Comparison of ENCODE assay signal across 12 cellular contexts in genomic region chr7:116224492-116225098, GRCh38. TPM values are rescaled to one million over a fixed set of nuclear protein-coding genes. Genes with fewer than 3 reads are reported as not detected.
DNase-seq lines count a peak whose midpoint lies in the region; ATAC-seq, FAIRE-seq and TF ChIP-seq lines count a peak whose summit lies in the region.
"Had no signal": no experiment of that assay in that cellular context is flagged by ENCODE, and none has a peak within 500 bp of the region (broad histone marks: within the 10 kb centered on the region; RNA-seq: fewer than 3 reads in every experiment).

No MANE protein-coding gene starts in this region.

- POLR2A ChIA-PET in A549 (lab: Yijun Ruan, JAX) = no interaction called here

- CTCF ChIA-PET in A549 (lab: Yijun Ruan, JAX) = interaction anchor here (1.3 to 1.6 kb wide), 3 partner anchors 9 to 44 kb away, joined by 3 read pairs; no protein-coding TSS in a partner anchor

- H3K27me3 Mint-ChIP-seq in activated naive CD8-positive, alpha-beta T cell = no peaks in the 10 kb centered on the region

- H3K4me2 ChIP-seq in A549 = peak overlapping the region; percentile 73

- DNase-seq in A549 (ENCODE audit: low read depth in 1 of 2, low spot score in 1 of 2) (no peak), SHP77 treated with DMSO at 0.1 percent for 48 hours (lab: John Stamatoyannopoulos, UW) (no peak), GM12892 (ENCODE audit: insufficient read length) (no peak), NCI-H187 (lab: John Stamatoyannopoulos, UW) (no peak), mesenteric fat pad (ENCODE audit: low spot score) (no peak)
- DNase-seq: COR-L47, NCI-H524 had no signal

- H3K4me1 ChIP-seq in A549 = peaks cover 59% of the 10 kb centered on the region

- peak overlapping the region; percentile 68 for H3K4me3 Mint-ChIP-seq in activated naive CD8-positive, alpha-beta T cell
- H3K4me3 Mint-ChIP-seq: nephron had no signal

- H3K36me3 Mint-ChIP-seq in activated naive CD8-positive, alpha-beta T cell = peaks cover 3% of the 10 kb centered on the region

- TF ChIP-seq POLR2A in A549 (IDR thresholded peaks at IDR 0.05; ENCODE audit: low read length) (no peak), GM12892 (IDR thresholded peaks at IDR 0.05; ENCODE audit: low read depth, low read length) (no peak)

- FAIRE-seq in A549 (lab: Jason Lieb, UNC) = no peak
- no peak for FAIRE-seq in GM12892 (lab: Jason Lieb, UNC)

- H3K9me3 ChIP-seq in A549 = no peaks in the 10 kb centered on the region
- H3K9me3 ChIP-seq: esophagus muscularis mucosa had no signal

- no peak for TF ChIP-seq EP300 in A549 (IDR thresholded peaks at IDR 0.05)

- no peak for TF ChIP-seq RAD21 in A549 (conservative IDR thresholded peaks at IDR 0.05 in 1 of 2, IDR thresholded peaks at IDR 0.05 in 1 of 2)

- TF ChIP-seq CTCF in A549 (IDR thresholded peaks at IDR 0.05) = no peak

- ATAC-seq in A549 (peak in 1 of 2 experiments; percentile 43; a peak in 1 of 6 replicates), GM18907 (IDR thresholded peaks at IDR 0.05; ENCODE audit: unreplicated experiment) (peak; percentile 64), HG02885 (IDR thresholded peaks at IDR 0.05; ENCODE audit: poor library complexity, unreplicated experiment) (peak; percentile 57)

- H3K27ac ChIP-seq in A549 = peak overlapping the region in 1 of 2 experiments; percentile 35; a peak in 3 of 6 replicates

- no peak overlapping the region for H3K4me3 ChIP-seq in A549
- H3K4me3 ChIP-seq: esophagus muscularis mucosa had no signal

- H3K27ac Mint-ChIP-seq in activated naive CD8-positive, alpha-beta T cell = peak overlapping the region; percentile 81
- H3K27ac Mint-ChIP-seq: nephron had no signal

- 20% methylated on average over 2 of the region's 2 CpGs for WGBS in A549 (ENCODE audit: missing lambda C conversion rate)

- no peaks in the 10 kb centered on the region for H3K9me3 Mint-ChIP-seq in activated naive CD8-positive, alpha-beta T cell (ENCODE audit: low read depth)
- H3K9me3 Mint-ChIP-seq: nephron had no signal

- peaks cover 92% of the 10 kb centered on the region for H3K4me1 Mint-ChIP-seq in activated naive CD8-positive, alpha-beta T cell (ENCODE audit: low read depth)

TF ChIP-seq in A549, 52 proteins besides CTCF, POLR2A, EP300 and RAD21:
- TF ChIP-seq REST (IDR thresholded peaks at IDR 0.05) (no peak), RNF2 (IDR thresholded peaks at IDR 0.05; ENCODE audit: borderline replicate concordance, low read depth) (no peak), JUNB (IDR thresholded peaks at IDR 0.05) (no peak), BCL3 (IDR thresholded peaks at IDR 0.05) (no peak)

RNA-seq across cellular contexts. Expression of gene TES, which starts 14.3 kb away (rescaled TPM):
- polyA plus RNA-seq in A549 (2011; rRNA removed) (127 and 134 TPM in 2 replicates), A549 (2017; fragmentation: RNase III; extraction: RNeasy Plus Mini Kit Qiagen cat#74134 plus additional on column Dnase treatment) (43.0 to 46.6 TPM (median 45.9 TPM) in 3 replicates)
- 33.6 and 33.9 TPM in 2 replicates for polyA plus RNA-seq in A549 (2012; cell fraction: cytosol; rRNA removed)
- polyA plus RNA-seq in A549 (2012; cell fraction: nucleus; rRNA removed) = 45.5 and 65.3 TPM in 2 replicates
- polyA minus RNA-seq in A549 (2011; rRNA and poly(A)+ RNA removed) = 74.8 and 76.6 TPM in 2 replicates
- polyA plus RNA-seq in GM12892 (2012; ENCODE audit: missing spikeins) = 65.6 TPM
- total RNA-seq in mesenteric fat pad = 30.3 TPM
